In genomic region chr3:183635431-183636220, GRCh38 we compare ENCODE assay signal across 1 cellular context.
TF ChIP-seq lines count a peak whose summit lies in the region.

Gene KLHL24 (plus strand): TSS chr3:183635623. CDS start chr3:183650357, 14,734 bp downstream.

TF ChIP-seq in K562, 482 proteins besides CTCF, POLR2A, EP300 and RAD21 (continued from another document and continues in another):
- TF ChIP-seq RREB1 (CRISPR knock-in tag; IDR thresholded peaks at IDR 0.05), result no peak
- TF ChIP-seq KHSRP (IDR thresholded peaks at IDR 0.05), result no peak
- TF ChIP-seq MBD2 (IDR thresholded peaks at IDR 0.05; ENCODE audit: borderline replicate concordance, low read depth), result peak; percentile 65; the same call in 1 of the 2 replicates
- TF ChIP-seq PRMT5 (CRISPR knock-in tag; IDR thresholded peaks at IDR 0.05), result no peak
- TF ChIP-seq ZNF696 (CRISPR knock-in tag; conservative IDR thresholded peaks at IDR 0.05), result no peak
- peak; percentile 84 for TF ChIP-seq POLR2B (IDR thresholded peaks at IDR 0.05; ENCODE audit: low read depth, partially characterized antibody)
- no peak for TF ChIP-seq NFRKB (IDR thresholded peaks at IDR 0.05; ENCODE audit: low read depth)
- no peak for TF ChIP-seq CBX3 (IDR thresholded peaks at IDR 0.05; ENCODE audit: borderline replicate concordance in 1 of 2, low read length in 2 of 2)
- TF ChIP-seq NBN (IDR thresholded peaks at IDR 0.05; ENCODE audit: low read depth), result no peak
- no peak for TF ChIP-seq HES1 (IDR thresholded peaks at IDR 0.05; ENCODE audit: low read depth)
- TF ChIP-seq SUPT5H (IDR thresholded peaks at IDR 0.05), result peak; percentile 78
- no peak for TF ChIP-seq HEY1 (CRISPR knock-in tag; IDR thresholded peaks at IDR 0.05; ENCODE audit: borderline replicate concordance)
- TF ChIP-seq TAL1 (IDR thresholded peaks at IDR 0.05), result no peak
- no peak for TF ChIP-seq ELK3 (CRISPR knock-in tag; IDR thresholded peaks at IDR 0.05)
- TF ChIP-seq ZNF586 (CRISPR knock-in tag; conservative IDR thresholded peaks at IDR 0.05), result no peak
- no peak for TF ChIP-seq SMC3 (conservative IDR thresholded peaks at IDR 0.05; ENCODE audit: insufficient read depth, low read depth, low read length)
- no peak for TF ChIP-seq HLTF (IDR thresholded peaks at IDR 0.05)
- TF ChIP-seq POLR2AphosphoS2 (IDR thresholded peaks at IDR 0.05; ENCODE audit: low read length), result no peak; the same call in 1 of the 2 replicates
- TF ChIP-seq ZMIZ1 (IDR thresholded peaks at IDR 0.05; ENCODE audit: low read depth in 2 of 2, low read length in 2 of 2), result no peak
- no peak for TF ChIP-seq DACH1 (IDR thresholded peaks at IDR 0.05; ENCODE audit: partially characterized antibody)
- no peak for TF ChIP-seq ZNF75A (CRISPR knock-in tag; IDR thresholded peaks at IDR 0.05)
- TF ChIP-seq TGIF2 (CRISPR knock-in tag; IDR thresholded peaks at IDR 0.05), result 0 out of 2 replicates have a peak, but pooled peaks have one; percentile 8
- peak; percentile 25 for TF ChIP-seq PRDM10 (IDR thresholded peaks at IDR 0.05; ENCODE audit: partially characterized antibody)
- TF ChIP-seq E2F8 (IDR thresholded peaks at IDR 0.05; ENCODE audit: low read depth, partially characterized antibody), result no peak
- no peak for TF ChIP-seq ZBTB5 (IDR thresholded peaks at IDR 0.05)
- TF ChIP-seq ZNF165 (CRISPR knock-in tag; IDR thresholded peaks at IDR 0.05; ENCODE audit: borderline replicate concordance), result no peak
- TF ChIP-seq MLLT1 (IDR thresholded peaks at IDR 0.05), result no peak
- TF ChIP-seq NELFE (IDR thresholded peaks at IDR 0.05; ENCODE audit: insufficient read depth, insufficient read length), result no peak
- TF ChIP-seq HDAC8 (tag; IDR thresholded peaks at IDR 0.05), result no peak
- no peak for TF ChIP-seq MAFG (tag; conservative IDR thresholded peaks at IDR 0.05)
- TF ChIP-seq STAT5A (IDR thresholded peaks at IDR 0.05; ENCODE audit: borderline replicate concordance, low read length), result no peak
- peak in 1 of 2 experiments; percentile 63 for TF ChIP-seq E2F6 (IDR thresholded peaks at IDR 0.05; ENCODE audit: borderline replicate concordance in 1 of 2, extremely low read depth in 1 of 2, insufficient read depth in 1 of 2, insufficient read length in 1 of 2, low read depth in 1 of 2, low read length in 1 of 2, poor library complexity in 1 of 2, severe bottlenecking in 1 of 2)
- no peak for TF ChIP-seq E2F3 (CRISPR knock-in tag; IDR thresholded peaks at IDR 0.05)
- TF ChIP-seq EWSR1 (IDR thresholded peaks at IDR 0.05; ENCODE audit: borderline replicate concordance, low read depth, partially characterized antibody), result no peak
